In genomic region chr7:158705234-158705890, GRCh38 we compare ENCODE assay signal across 8 cellular contexts. TPM values are rescaled to one million over a fixed set of nuclear protein-coding genes. Genes with fewer than 3 reads are reported as not detected.
DNase-seq lines count a peak whose midpoint lies in the region; TF ChIP-seq lines count a peak whose summit lies in the region.

No MANE protein-coding gene starts in this region.

- H3K4me3 Mint-ChIP-seq in H9 = peak overlapping the region; percentile 81 to 86

- H3K4me1 ChIP-seq in BE2C (no peaks in the 10 kb centered on the region), H9 (ENCODE audit: insufficient read depth, low read length) (peaks cover 3% of the 10 kb centered on the region), esophagus muscularis mucosa (peaks cover 7 to 23% (median 21%) of the 10 kb centered on the region in 4 donors), parathyroid adenoma (peaks cover 7% of the 10 kb centered on the region)

- H3T11ph ChIP-seq in H9 (ENCODE audit: low read length) = no peak overlapping the region

- peaks cover 16 to 27% (median 26%) of the 10 kb centered on the region in 3 experiments for H3K36me3 Mint-ChIP-seq in H9 (ENCODE audit: insufficient read depth in 1 of 3, low read depth in 3 of 3)

- no peak overlapping the region for H2BK12ac ChIP-seq in H9 (ENCODE audit: insufficient read length, low read depth, low read length)

- no peak overlapping the region for H2AFZ ChIP-seq in H9 (ENCODE audit: low read length)
- H2AFZ ChIP-seq in parathyroid adenoma = peak overlapping the region; percentile 96

- peaks cover 18% of the 10 kb centered on the region for H3K23me2 ChIP-seq in H9 (ENCODE audit: insufficient read length, low read depth, low read length, poor library complexity, severe bottlenecking)

- no peaks in the 10 kb centered on the region for H3K27me3 ChIP-seq in BE2C
- no peaks in the 10 kb centered on the region for H3K27me3 ChIP-seq in H9 (ENCODE audit: insufficient read depth, low read length)
- H3K27me3 ChIP-seq in esophagus muscularis mucosa = no peaks in the 10 kb centered on the region
- H3K27me3 ChIP-seq in parathyroid adenoma (ENCODE audit: control insufficient read depth, insufficient read depth, low read length) = no peaks in the 10 kb centered on the region

- no peak overlapping the region for H4K91ac ChIP-seq in H9 (ENCODE audit: insufficient read length, low read depth, low read length)

- WGBS in H9 (ENCODE audit: extremely low coverage, insufficient read length, low lambda C conversion rate) = no CpG with 5 or more reads among the region's 22 CpGs
- WGBS in esophagus muscularis mucosa = 12% methylated on average over 21 of the region's 22 CpGs

- no peak for TF ChIP-seq EP300 in esophagus muscularis mucosa (IDR thresholded peaks at IDR 0.05)

- H3K27ac ChIP-seq in H9 (ENCODE audit: insufficient read length, low read depth, low read length) (no peak overlapping the region), esophagus muscularis mucosa (replicated peaks in 1 of 4) (peak overlapping the region; percentile 87 to 89 (median 88)), parathyroid adenoma (peak overlapping the region; percentile 65)

- H3K9me3 Mint-ChIP-seq in H9 = peaks cover 9% of the 10 kb centered on the region in 2 experiments; a peak in 4 of 5 replicates

- no peak overlapping the region for H3K18ac ChIP-seq in H9 (ENCODE audit: insufficient read length, low read depth, low read length)

- H3K79me1 ChIP-seq in H9 (ENCODE audit: insufficient read depth, low read depth, low read length, poor library complexity, severe bottlenecking) = peaks cover 3% of the 10 kb centered on the region

- no peak overlapping the region for H4K5ac ChIP-seq in H9 (ENCODE audit: insufficient read length, low read depth, low read length)

- H3K14ac ChIP-seq in H9 (ENCODE audit: insufficient read depth, low read length) = no peak overlapping the region

- H3K23ac ChIP-seq in H9 (ENCODE audit: insufficient read length, low read depth, low read length) = no peak overlapping the region

- H3K4me3 ChIP-seq in BE2C (ENCODE audit: low read depth, low read length) (peak overlapping the region; percentile 81), esophagus muscularis mucosa (peak overlapping the region; percentile 75 to 92 (median 84)), parathyroid adenoma (ENCODE audit: low read depth, low read length) (peak overlapping the region; percentile 77)

- H3K27ac Mint-ChIP-seq in H9 = peak overlapping the region in 2 of 3 experiments; percentile 4 to 12; a peak in 2 of 7 replicates

- no peak for TF ChIP-seq POLR2A in esophagus muscularis mucosa (IDR thresholded peaks at IDR 0.05; ENCODE audit: low read depth)

- H3K9me3 ChIP-seq in BE2C (no peaks in the 10 kb centered on the region), H9 (ENCODE audit: control insufficient read depth, low read depth, low read length) (peaks cover 10% of the 10 kb centered on the region), esophagus muscularis mucosa (no peaks in the 10 kb centered on the region), parathyroid adenoma (ENCODE audit: control insufficient read depth, low read length) (no peaks in the 10 kb centered on the region)

- H3K4me2 ChIP-seq in H9 (ENCODE audit: insufficient read depth, insufficient read length, low read length) (peak overlapping the region; percentile 89), parathyroid adenoma (ENCODE audit: low read length) (peak overlapping the region; percentile 98)

- H2BK120ac ChIP-seq in H9 (ENCODE audit: low read depth, low read length, poor library complexity, severe bottlenecking) = no peak overlapping the region

- H2BK15ac ChIP-seq in H9 (ENCODE audit: low read depth, low read length) = no peak overlapping the region

- TF ChIP-seq CTCF in BE2C (IDR thresholded peaks at IDR 0.05; ENCODE audit: low read depth, low read length) (no peak), H9 (conservative IDR thresholded peaks at IDR 0.05) (no peak), esophagus muscularis mucosa (IDR thresholded peaks at IDR 0.05) (no peak), parathyroid adenoma (IDR thresholded peaks at IDR 0.05) (no peak)

- H2AK5ac ChIP-seq in H9 (ENCODE audit: insufficient read length, low read length) = no peak overlapping the region

- no peaks in the 10 kb centered on the region for H4K20me1 ChIP-seq in H9 (ENCODE audit: control insufficient read depth, insufficient read depth, insufficient read length)

- H3K56ac ChIP-seq in H9 (ENCODE audit: insufficient read length, low read depth, low read length) = no peak overlapping the region

- DNase-seq in BE2C (no peak), H9 (no peak), SK-N-DZ (ENCODE audit: low spot score) (peak; percentile 40), esophagus muscularis mucosa (ENCODE audit: extremely low spot score) (no peak), NCI-H187 (lab: John Stamatoyannopoulos, UW) (no peak)
- no peak for DNase-seq in effector CD8-positive, alpha-beta T cell (lab: John Stamatoyannopoulos, UW)
- no peak for DNase-seq in activated CD4-positive, alpha-beta T cell treated with anti-CD3 and anti-CD28 coated beads for 48 hours

- H3K9ac ChIP-seq in H9 (ENCODE audit: extremely low read depth, insufficient read length, low read length) (no peak overlapping the region), parathyroid adenoma (peak overlapping the region; percentile 13)

- no peak overlapping the region for H2BK5ac ChIP-seq in H9 (ENCODE audit: insufficient read length, low read length)

- H3K79me2 ChIP-seq in H9 (ENCODE audit: insufficient read depth, low read length) (peaks cover 16% of the 10 kb centered on the region; the same call in 1 of the 2 replicates), parathyroid adenoma (peaks cover 2% of the 10 kb centered on the region)

- no peak overlapping the region for H2BK20ac ChIP-seq in H9 (ENCODE audit: low read depth, low read length, poor library complexity, severe bottlenecking)

- H3K4me1 Mint-ChIP-seq in H9 = peaks cover 41 to 42% of the 10 kb centered on the region in 2 experiments

- H4K8ac ChIP-seq in H9 (replicated peaks; ENCODE audit: insufficient read length, low read depth, low read length) = no peak overlapping the region

- intact Hi-C loops in esophagus muscularis mucosa (cut with DNase I) = loop anchor here (10.0 kb wide), 1 partner anchor 159 kb away; no protein-coding TSS in a partner anchor

- no peak overlapping the region for H3K4ac ChIP-seq in H9 (ENCODE audit: low read depth, low read length)

- H3K27me3 Mint-ChIP-seq in H9 (ENCODE audit: low read depth) = no peaks in the 10 kb centered on the region; the same call in 1 of the 2 replicates

- H3K36me3 ChIP-seq in BE2C (peaks cover 8% of the 10 kb centered on the region), esophagus muscularis mucosa (peaks cover 0 to 6% (median 0%) of the 10 kb centered on the region in 4 donors), parathyroid adenoma (ENCODE audit: control insufficient read depth, insufficient read depth, low read length) (no peaks in the 10 kb centered on the region)

RNA-seq across cellular contexts. Expression of gene NCAPG2, which starts 0.8 kb away (rescaled TPM):
- polyA plus RNA-seq in BE2C (2012; ENCODE audit: insufficient read depth, insufficient read length, low read depth) = 15.3 TPM
- total RNA-seq in H9 (2021) = 98.6 and 99.4 TPM in 2 replicates
- 55.3 and 58.4 TPM in 2 replicates for polyA plus RNA-seq in SK-N-DZ (2014; cell fraction: cytosol; rRNA removed)
- 63.1 and 82.0 TPM in 2 replicates for polyA plus RNA-seq in SK-N-DZ (2014; cell fraction: nucleus; rRNA removed)
- 1 to 10 TPM; 4.2 to 6.2 (median 4.4) TPM for total RNA-seq in esophagus muscularis mucosa

Comparison
In these comparisons a context has a peak if more than half of its experiments do, and no peak if none do; other contexts are left out.
1. RNA of gene NCAPG2, which starts 0.8 kb away (total RNA-seq): 98.6 to 99.4 TPM in H9; 4.2 to 6.2 TPM in esophagus muscularis mucosa; every median in the first group is over 10 times any median in the second.
2. Peak in every context shown above with its lines, with median percentiles within 50 percentile points of each other: H3K4me3 ChIP-seq.